In genomic region chr14:100827140-100827517, GRCh38 we compare ENCODE assay signal across 2 cellular contexts.
TF ChIP-seq lines count a peak whose summit lies in the region.

No MANE protein-coding gene starts in this region.

TF ChIP-seq in liver, 16 proteins besides CTCF, POLR2A, EP300 and RAD21:
- TF ChIP-seq ATF3 (IDR thresholded peaks at IDR 0.05) (no peak), JUND (IDR thresholded peaks at IDR 0.05) (no peak), NR2F2 (IDR thresholded peaks at IDR 0.05) (no peak), EGR1 (IDR thresholded peaks at IDR 0.05; ENCODE audit: low read depth in 2 of 2) (no peak), FOXA1 (IDR thresholded peaks at IDR 0.05) (no peak), GABPA (IDR thresholded peaks at IDR 0.05 in 1 of 2, conservative IDR thresholded peaks at IDR 0.05 in 1 of 2) (no peak), TAF1 (conservative IDR thresholded peaks at IDR 0.05) (no peak), ZBTB33 (IDR thresholded peaks at IDR 0.05) (no peak), REST (IDR thresholded peaks at IDR 0.05) (no peak), FOXA2 (IDR thresholded peaks at IDR 0.05) (no peak), YY1 (IDR thresholded peaks at IDR 0.05) (no peak), SP1 (IDR thresholded peaks at IDR 0.05) (no peak), RXRA (IDR thresholded peaks at IDR 0.05) (no peak), HNF4A (conservative IDR thresholded peaks at IDR 0.05) (no peak), HNF4G (IDR thresholded peaks at IDR 0.05) (no peak)
- TF ChIP-seq, protein P1, sequence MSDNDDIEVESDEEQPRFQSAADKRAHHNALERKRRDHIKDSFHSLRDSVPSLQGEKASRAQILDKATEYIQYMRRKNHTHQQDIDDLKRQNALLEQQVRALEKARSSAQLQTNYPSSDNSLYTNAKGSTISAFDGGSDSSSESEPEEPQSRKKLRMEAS (IDR thresholded peaks at IDR 0.05) = no peak

TF ChIP-seq in HepG2, 621 proteins besides CTCF, POLR2A, EP300 and RAD21:
- TF ChIP-seq, protein P2, sequence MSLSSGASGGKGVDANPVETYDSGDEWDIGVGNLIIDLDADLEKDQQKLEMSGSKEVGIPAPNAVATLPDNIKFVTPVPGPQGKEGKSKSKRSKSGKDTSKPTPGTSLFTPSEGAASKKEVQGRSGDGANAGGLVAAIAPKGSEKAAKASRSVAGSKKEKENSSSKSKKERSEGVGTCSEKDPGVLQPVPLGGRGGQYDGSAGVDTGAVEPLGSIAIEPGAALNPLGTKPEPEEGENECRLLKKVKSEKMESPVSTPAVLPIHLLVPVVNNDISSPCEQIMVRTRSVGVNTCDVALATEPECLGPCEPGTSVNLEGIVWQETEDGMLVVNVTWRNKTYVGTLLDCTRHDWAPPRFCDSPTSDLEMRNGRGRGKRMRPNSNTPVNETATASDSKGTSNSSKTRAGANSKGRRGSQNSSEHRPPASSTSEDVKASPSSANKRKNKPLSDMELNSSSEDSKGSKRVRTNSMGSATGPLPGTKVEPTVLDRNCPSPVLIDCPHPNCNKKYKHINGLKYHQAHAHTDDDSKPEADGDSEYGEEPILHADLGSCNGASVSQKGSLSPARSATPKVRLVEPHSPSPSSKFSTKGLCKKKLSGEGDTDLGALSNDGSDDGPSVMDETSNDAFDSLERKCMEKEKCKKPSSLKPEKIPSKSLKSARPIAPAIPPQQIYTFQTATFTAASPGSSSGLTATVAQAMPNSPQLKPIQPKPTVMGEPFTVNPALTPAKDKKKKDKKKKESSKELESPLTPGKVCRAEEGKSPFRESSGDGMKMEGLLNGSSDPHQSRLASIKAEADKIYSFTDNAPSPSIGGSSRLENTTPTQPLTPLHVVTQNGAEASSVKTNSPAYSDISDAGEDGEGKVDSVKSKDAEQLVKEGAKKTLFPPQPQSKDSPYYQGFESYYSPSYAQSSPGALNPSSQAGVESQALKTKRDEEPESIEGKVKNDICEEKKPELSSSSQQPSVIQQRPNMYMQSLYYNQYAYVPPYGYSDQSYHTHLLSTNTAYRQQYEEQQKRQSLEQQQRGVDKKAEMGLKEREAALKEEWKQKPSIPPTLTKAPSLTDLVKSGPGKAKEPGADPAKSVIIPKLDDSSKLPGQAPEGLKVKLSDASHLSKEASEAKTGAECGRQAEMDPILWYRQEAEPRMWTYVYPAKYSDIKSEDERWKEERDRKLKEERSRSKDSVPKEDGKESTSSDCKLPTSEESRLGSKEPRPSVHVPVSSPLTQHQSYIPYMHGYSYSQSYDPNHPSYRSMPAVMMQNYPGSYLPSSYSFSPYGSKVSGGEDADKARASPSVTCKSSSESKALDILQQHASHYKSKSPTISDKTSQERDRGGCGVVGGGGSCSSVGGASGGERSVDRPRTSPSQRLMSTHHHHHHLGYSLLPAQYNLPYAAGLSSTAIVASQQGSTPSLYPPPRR (CRISPR knock-in tag; IDR thresholded peaks at IDR 0.05; ENCODE audit: borderline replicate concordance) = no peak
- TF ChIP-seq, protein P3, sequence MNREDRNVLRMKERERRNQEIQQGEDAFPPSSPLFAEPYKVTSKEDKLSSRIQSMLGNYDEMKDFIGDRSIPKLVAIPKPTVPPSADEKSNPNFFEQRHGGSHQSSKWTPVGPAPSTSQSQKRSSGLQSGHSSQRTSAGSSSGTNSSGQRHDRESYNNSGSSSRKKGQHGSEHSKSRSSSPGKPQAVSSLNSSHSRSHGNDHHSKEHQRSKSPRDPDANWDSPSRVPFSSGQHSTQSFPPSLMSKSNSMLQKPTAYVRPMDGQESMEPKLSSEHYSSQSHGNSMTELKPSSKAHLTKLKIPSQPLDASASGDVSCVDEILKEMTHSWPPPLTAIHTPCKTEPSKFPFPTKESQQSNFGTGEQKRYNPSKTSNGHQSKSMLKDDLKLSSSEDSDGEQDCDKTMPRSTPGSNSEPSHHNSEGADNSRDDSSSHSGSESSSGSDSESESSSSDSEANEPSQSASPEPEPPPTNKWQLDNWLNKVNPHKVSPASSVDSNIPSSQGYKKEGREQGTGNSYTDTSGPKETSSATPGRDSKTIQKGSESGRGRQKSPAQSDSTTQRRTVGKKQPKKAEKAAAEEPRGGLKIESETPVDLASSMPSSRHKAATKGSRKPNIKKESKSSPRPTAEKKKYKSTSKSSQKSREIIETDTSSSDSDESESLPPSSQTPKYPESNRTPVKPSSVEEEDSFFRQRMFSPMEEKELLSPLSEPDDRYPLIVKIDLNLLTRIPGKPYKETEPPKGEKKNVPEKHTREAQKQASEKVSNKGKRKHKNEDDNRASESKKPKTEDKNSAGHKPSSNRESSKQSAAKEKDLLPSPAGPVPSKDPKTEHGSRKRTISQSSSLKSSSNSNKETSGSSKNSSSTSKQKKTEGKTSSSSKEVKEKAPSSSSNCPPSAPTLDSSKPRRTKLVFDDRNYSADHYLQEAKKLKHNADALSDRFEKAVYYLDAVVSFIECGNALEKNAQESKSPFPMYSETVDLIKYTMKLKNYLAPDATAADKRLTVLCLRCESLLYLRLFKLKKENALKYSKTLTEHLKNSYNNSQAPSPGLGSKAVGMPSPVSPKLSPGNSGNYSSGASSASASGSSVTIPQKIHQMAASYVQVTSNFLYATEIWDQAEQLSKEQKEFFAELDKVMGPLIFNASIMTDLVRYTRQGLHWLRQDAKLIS (CRISPR knock-in tag; IDR thresholded peaks at IDR 0.05) = no peak
- TF ChIP-seq ESRRA (CRISPR knock-in tag; IDR thresholded peaks at IDR 0.05; ENCODE audit: low read depth) = no peak
- TF ChIP-seq ARNTL (CRISPR knock-in tag; IDR thresholded peaks at IDR 0.05) = no peak
- TF ChIP-seq, protein P4, sequence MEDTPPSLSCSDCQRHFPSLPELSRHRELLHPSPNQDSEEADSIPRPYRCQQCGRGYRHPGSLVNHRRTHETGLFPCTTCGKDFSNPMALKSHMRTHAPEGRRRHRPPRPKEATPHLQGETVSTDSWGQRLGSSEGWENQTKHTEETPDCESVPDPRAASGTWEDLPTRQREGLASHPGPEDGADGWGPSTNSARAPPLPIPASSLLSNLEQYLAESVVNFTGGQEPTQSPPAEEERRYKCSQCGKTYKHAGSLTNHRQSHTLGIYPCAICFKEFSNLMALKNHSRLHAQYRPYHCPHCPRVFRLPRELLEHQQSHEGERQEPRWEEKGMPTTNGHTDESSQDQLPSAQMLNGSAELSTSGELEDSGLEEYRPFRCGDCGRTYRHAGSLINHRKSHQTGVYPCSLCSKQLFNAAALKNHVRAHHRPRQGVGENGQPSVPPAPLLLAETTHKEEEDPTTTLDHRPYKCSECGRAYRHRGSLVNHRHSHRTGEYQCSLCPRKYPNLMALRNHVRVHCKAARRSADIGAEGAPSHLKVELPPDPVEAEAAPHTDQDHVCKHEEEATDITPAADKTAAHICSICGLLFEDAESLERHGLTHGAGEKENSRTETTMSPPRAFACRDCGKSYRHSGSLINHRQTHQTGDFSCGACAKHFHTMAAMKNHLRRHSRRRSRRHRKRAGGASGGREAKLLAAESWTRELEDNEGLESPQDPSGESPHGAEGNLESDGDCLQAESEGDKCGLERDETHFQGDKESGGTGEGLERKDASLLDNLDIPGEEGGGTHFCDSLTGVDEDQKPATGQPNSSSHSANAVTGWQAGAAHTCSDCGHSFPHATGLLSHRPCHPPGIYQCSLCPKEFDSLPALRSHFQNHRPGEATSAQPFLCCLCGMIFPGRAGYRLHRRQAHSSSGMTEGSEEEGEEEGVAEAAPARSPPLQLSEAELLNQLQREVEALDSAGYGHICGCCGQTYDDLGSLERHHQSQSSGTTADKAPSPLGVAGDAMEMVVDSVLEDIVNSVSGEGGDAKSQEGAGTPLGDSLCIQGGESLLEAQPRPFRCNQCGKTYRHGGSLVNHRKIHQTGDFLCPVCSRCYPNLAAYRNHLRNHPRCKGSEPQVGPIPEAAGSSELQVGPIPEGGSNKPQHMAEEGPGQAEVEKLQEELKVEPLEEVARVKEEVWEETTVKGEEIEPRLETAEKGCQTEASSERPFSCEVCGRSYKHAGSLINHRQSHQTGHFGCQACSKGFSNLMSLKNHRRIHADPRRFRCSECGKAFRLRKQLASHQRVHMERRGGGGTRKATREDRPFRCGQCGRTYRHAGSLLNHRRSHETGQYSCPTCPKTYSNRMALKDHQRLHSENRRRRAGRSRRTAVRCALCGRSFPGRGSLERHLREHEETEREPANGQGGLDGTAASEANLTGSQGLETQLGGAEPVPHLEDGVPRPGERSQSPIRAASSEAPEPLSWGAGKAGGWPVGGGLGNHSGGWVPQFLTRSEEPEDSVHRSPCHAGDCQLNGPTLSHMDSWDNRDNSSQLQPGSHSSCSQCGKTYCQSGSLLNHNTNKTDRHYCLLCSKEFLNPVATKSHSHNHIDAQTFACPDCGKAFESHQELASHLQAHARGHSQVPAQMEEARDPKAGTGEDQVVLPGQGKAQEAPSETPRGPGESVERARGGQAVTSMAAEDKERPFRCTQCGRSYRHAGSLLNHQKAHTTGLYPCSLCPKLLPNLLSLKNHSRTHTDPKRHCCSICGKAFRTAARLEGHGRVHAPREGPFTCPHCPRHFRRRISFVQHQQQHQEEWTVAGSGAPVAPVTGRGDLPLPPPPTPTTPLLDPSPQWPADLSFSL (CRISPR knock-in tag; IDR thresholded peaks at IDR 0.05) = no peak
- no peak for TF ChIP-seq ERF (CRISPR knock-in tag; IDR thresholded peaks at IDR 0.05)
- TF ChIP-seq PAF1 (CRISPR knock-in tag; IDR thresholded peaks at IDR 0.05) = no peak
- TF ChIP-seq TBL1XR1 (IDR thresholded peaks at IDR 0.05; ENCODE audit: borderline replicate concordance, low read length, partially characterized antibody) = no peak
- TF ChIP-seq TEAD2 (CRISPR knock-in tag; IDR thresholded peaks at IDR 0.05) = no peak
- TF ChIP-seq, protein P5, sequence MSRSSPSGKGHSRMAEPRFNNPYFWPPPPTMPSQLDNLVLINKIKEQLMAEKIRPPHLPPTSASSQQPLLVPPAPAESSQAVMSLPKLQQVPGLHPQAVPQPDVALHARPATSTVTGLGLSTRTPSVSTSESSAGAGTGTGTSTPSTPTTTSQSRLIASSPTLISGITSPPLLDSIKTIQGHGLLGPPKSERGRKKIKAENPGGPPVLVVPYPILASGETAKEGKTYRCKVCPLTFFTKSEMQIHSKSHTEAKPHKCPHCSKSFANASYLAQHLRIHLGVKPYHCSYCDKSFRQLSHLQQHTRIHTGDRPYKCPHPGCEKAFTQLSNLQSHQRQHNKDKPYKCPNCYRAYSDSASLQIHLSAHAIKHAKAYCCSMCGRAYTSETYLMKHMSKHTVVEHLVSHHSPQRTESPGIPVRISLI (CRISPR knock-in tag; IDR thresholded peaks at IDR 0.05; ENCODE audit: borderline replicate concordance) = no peak
- no peak for TF ChIP-seq ZBTB1 (CRISPR knock-in tag; IDR thresholded peaks at IDR 0.05; ENCODE audit: borderline replicate concordance)
- TF ChIP-seq NFKB2 (CRISPR knock-in tag; IDR thresholded peaks at IDR 0.05; ENCODE audit: borderline replicate concordance) = no peak
- TF ChIP-seq ZNF333 (CRISPR knock-in tag; IDR thresholded peaks at IDR 0.05; ENCODE audit: borderline replicate concordance) = no peak
- no peak for TF ChIP-seq SYNCRIP (IDR thresholded peaks at IDR 0.05; ENCODE audit: insufficient read depth, low read depth, low read length)
- TF ChIP-seq CBFB (CRISPR knock-in tag; IDR thresholded peaks at IDR 0.05) = no peak
- TF ChIP-seq ZNF280D (CRISPR knock-in tag; IDR thresholded peaks at IDR 0.05) = no peak
- TF ChIP-seq, protein P6, sequence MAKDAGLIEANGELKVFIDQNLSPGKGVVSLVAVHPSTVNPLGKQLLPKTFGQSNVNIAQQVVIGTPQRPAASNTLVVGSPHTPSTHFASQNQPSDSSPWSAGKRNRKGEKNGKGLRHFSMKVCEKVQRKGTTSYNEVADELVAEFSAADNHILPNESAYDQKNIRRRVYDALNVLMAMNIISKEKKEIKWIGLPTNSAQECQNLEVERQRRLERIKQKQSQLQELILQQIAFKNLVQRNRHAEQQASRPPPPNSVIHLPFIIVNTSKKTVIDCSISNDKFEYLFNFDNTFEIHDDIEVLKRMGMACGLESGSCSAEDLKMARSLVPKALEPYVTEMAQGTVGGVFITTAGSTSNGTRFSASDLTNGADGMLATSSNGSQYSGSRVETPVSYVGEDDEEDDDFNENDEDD (CRISPR knock-in tag; IDR thresholded peaks at IDR 0.05; ENCODE audit: borderline replicate concordance) = no peak
- TF ChIP-seq ZNF512B (CRISPR knock-in tag; IDR thresholded peaks at IDR 0.05; ENCODE audit: borderline replicate concordance) = no peak
- TF ChIP-seq FLYWCH1 (CRISPR knock-in tag; IDR thresholded peaks at IDR 0.05) = no peak
- TF ChIP-seq NFIB (CRISPR knock-in tag; IDR thresholded peaks at IDR 0.05; ENCODE audit: borderline replicate concordance) = no peak
